ENCODE assay signal across 1 cellular context in the genomic region with DNA sequence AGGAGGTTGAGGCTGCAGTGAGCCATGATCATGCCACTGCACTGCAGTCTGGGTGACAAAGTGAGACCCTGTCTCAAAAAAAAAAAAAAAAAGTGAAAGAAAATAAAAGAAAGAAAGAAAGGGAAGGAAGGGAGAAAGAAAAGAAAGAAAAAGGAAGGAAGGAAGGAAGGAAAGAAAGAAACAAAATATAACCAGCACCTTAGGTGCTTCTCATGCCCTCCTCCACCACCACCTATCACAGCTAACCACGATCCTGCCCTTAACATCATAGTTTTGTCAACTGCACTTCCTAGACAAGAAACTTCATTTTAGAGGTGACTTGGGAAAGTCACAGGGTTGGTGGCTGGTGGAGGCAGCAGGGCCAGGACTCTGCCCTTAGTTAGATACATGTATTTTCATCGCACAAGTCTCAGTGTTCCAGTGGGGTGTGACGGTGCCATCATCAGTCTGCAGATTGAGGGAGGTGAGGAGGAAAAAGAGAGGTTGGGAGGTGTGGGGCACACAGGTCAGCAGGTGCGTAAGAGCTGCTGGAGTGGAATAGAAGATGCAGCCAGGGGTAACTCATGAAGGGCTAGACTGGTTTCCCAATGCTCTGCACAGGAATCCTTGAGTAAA.
TF ChIP-seq lines count a peak whose summit lies in the region.

No MANE protein-coding gene starts in this region.

TF ChIP-seq in H1, 55 proteins besides CTCF, POLR2A, EP300 and RAD21 (continued from another document):
- TF ChIP-seq SUZ12 (IDR thresholded peaks at IDR 0.05; ENCODE audit: low read length), result no peak
- no peak for TF ChIP-seq NANOG (IDR thresholded peaks at IDR 0.05; ENCODE audit: insufficient read depth, low read depth, low read length, poor library complexity, severe bottlenecking)
- TF ChIP-seq CBX5 (IDR thresholded peaks at IDR 0.05; ENCODE audit: low read depth, low read length), result no peak
- TF ChIP-seq BACH1 (IDR thresholded peaks at IDR 0.05; ENCODE audit: low read length), result no peak
- no peak for TF ChIP-seq POU5F1 (IDR thresholded peaks at IDR 0.05; ENCODE audit: low read depth, low read length)
- no peak for TF ChIP-seq CHD7 (IDR thresholded peaks at IDR 0.05; ENCODE audit: insufficient replicate concordance, low read length)
- TF ChIP-seq NRF1 (IDR thresholded peaks at IDR 0.05; ENCODE audit: low read depth, low read length), result no peak
- no peak for TF ChIP-seq TCF12 (IDR thresholded peaks at IDR 0.05; ENCODE audit: low read depth, low read length)
- TF ChIP-seq, protein P1, sequence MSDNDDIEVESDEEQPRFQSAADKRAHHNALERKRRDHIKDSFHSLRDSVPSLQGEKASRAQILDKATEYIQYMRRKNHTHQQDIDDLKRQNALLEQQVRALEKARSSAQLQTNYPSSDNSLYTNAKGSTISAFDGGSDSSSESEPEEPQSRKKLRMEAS (IDR thresholded peaks at IDR 0.05), result no peak
- no peak for TF ChIP-seq JUND (IDR thresholded peaks at IDR 0.05; ENCODE audit: low read length)
- TF ChIP-seq, protein P2, sequence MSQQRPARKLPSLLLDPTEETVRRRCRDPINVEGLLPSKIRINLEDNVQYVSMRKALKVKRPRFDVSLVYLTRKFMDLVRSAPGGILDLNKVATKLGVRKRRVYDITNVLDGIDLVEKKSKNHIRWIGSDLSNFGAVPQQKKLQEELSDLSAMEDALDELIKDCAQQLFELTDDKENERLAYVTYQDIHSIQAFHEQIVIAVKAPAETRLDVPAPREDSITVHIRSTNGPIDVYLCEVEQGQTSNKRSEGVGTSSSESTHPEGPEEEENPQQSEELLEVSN (IDR thresholded peaks at IDR 0.05), result no peak
- TF ChIP-seq, protein P3, sequence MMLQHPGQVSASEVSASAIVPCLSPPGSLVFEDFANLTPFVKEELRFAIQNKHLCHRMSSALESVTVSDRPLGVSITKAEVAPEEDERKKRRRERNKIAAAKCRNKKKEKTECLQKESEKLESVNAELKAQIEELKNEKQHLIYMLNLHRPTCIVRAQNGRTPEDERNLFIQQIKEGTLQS (IDR thresholded peaks at IDR 0.05; ENCODE audit: insufficient read depth, low read depth, low read length), result no peak
- TF ChIP-seq RNF2 (IDR thresholded peaks at IDR 0.05; ENCODE audit: borderline replicate concordance, low read depth, low read length, missing control alignments, poor library complexity, severe bottlenecking), result no peak
- no peak for TF ChIP-seq TEAD4 (IDR thresholded peaks at IDR 0.05; ENCODE audit: low read depth, low read length)
- TF ChIP-seq RXRA (IDR thresholded peaks at IDR 0.05; ENCODE audit: insufficient read depth, low read depth, low read length), result no peak
- TF ChIP-seq RBBP5 (IDR thresholded peaks at IDR 0.05; ENCODE audit: borderline replicate concordance, low read depth, low read length), result no peak
